24 cellular contexts compared by ENCODE assay signal in the genomic region with DNA sequence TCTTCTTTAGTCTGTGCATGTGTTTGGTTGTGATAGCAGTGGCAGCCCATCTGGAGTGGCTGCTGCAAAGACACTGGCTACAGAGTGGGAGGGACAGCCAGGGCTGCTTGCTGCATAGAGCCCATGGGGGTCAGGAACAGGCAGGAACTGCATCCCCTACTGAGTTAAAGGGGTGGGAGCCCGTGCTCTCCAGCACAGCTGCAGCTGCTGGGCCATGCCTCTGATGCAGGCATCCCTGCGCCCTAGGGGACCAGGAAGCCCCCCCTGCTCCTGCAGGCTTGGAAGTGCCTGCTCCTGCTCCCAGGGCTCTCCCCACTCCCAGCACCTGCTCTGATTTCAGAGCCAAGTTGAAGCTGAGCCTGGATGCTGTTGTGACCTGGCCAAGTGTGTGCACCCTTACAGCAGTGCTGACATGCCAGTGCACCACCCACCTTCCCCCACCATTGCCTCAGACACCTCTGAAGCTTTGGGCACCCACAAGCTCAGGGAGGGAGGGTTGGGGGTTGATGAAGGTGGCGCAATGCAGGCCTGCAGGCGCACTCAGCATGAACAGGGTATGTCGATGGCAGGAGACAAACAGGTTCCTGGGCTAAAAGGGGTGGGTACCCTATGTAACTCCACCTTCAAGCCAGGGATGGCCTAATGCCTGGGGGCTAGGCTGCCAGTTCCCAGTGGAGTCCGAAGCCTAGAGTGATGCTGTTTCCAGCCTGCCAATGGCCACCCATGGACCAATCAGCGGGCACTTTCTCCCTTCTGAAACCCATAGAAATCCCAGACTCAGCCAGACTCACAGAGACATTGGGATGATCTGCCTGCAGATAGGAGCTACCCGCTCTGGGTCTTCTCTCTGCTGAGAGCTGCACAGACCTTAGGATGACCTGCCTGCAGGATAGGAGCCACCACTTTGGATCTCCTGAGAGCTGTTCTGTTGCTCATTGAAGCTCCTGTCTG.
DNase-seq lines count a peak whose midpoint lies in the region; ATAC-seq and TF ChIP-seq lines count a peak whose summit lies in the region.
"Had no signal": no experiment of that assay in that cellular context is flagged by ENCODE, and none has a peak within 500 bp of the region (broad histone marks: within the 10 kb centered on the region; RNA-seq: fewer than 3 reads in every experiment).

No MANE protein-coding gene starts in this region.

- H3K36me3 ChIP-seq in SJCRH30 (no peaks in the 10 kb centered on the region), lower lobe of right lung (no peaks in the 10 kb centered on the region), upper lobe of left lung (no peaks in the 10 kb centered on the region)
- H3K36me3 ChIP-seq: heart left ventricle, ovary, right lobe of liver, stomach, tibial artery had no signal

- intact Hi-C loops in Right ventricle myocardium superior (cut with DNase I) (no loop called here), left cardiac atrium (cut with DNase I) (no loop called here), lower lobe of right lung (cut with DNase I) (no loop called here)

- TF ChIP-seq CTCF in lower lobe of right lung (IDR thresholded peaks at IDR 0.05) (no peak), upper lobe of left lung (IDR thresholded peaks at IDR 0.05) (no peak)

- no peak for TF ChIP-seq POLR2A in upper lobe of left lung (IDR thresholded peaks at IDR 0.05)

- H3K27ac ChIP-seq in SJCRH30 (no peak overlapping the region), lower lobe of right lung (no peak overlapping the region), upper lobe of left lung (no peak overlapping the region)
- H3K27ac ChIP-seq: heart left ventricle, ovary, right lobe of liver, stomach, tibial artery had no signal

- 51 to 57% methylated on average over 4 to 8 of the region's 8 CpGs for WGBS in upper lobe of left lung, 2 donors

- H3K4me3 ChIP-seq in SJCRH30, result no peak overlapping the region
- no peak overlapping the region for H3K4me3 ChIP-seq in lower lobe of right lung
- no peak overlapping the region for H3K4me3 ChIP-seq in upper lobe of left lung
- H3K4me3 ChIP-seq: heart left ventricle, ovary, right lobe of liver, stomach, tibial artery had no signal

- TF ChIP-seq EP300 in upper lobe of left lung (IDR thresholded peaks at IDR 0.05), result no peak

- H3K4me1 ChIP-seq in SJCRH30 (no peaks in the 10 kb centered on the region), lower lobe of right lung (no peaks in the 10 kb centered on the region), upper lobe of left lung (no peaks in the 10 kb centered on the region)
- H3K4me1 ChIP-seq: heart left ventricle, right lobe of liver, stomach had no signal

- ATAC-seq in Right ventricle myocardium superior (ENCODE audit: poor library complexity) (peak; percentile 62), left cardiac atrium (no peak), lower lobe of right lung (peak; percentile 18 to 21), upper lobe of left lung (ENCODE audit: low FRiP score in 2 of 2) (peak; percentile 31 to 53), HG02884 (IDR thresholded peaks at IDR 0.05; ENCODE audit: unreplicated experiment) (no peak), GM21515 (IDR thresholded peaks at IDR 0.05; ENCODE audit: unreplicated experiment) (no peak)
- ATAC-seq: activated CD4-positive, alpha-beta T cell treated with anti-CD3 and anti-CD28 coated beads for 36 hours; HCT116 had no signal

- H3K27me3 ChIP-seq in SJCRH30 (no peaks in the 10 kb centered on the region), lower lobe of right lung (ENCODE audit: low read depth) (no peaks in the 10 kb centered on the region), upper lobe of left lung (no peaks in the 10 kb centered on the region)
- H3K27me3 ChIP-seq: heart left ventricle, ovary, right lobe of liver, stomach, tibial artery had no signal

- H3K9me3 ChIP-seq in SJCRH30 (replicated peaks), result no peaks in the 10 kb centered on the region
- no peaks in the 10 kb centered on the region for H3K9me3 ChIP-seq in lower lobe of right lung
- no peaks in the 10 kb centered on the region for H3K9me3 ChIP-seq in upper lobe of left lung
- H3K9me3 ChIP-seq: heart left ventricle, ovary, right lobe of liver, tibial artery had no signal

- DNase-seq in Right ventricle myocardium superior, result no peak
- no peak for DNase-seq in left cardiac atrium
- DNase-seq in SJCRH30, result peak; percentile 42 to 44
- no peak for DNase-seq in lower lobe of right lung
- peak in 1 of 2 donors; percentile 36 for DNase-seq in upper lobe of left lung
- no peak for DNase-seq in NCI-H2227 treated with DMSO at 0.1 percent for 48 hours (lab: John Stamatoyannopoulos, UW)
- DNase-seq: activated CD4-positive, alpha-beta T cell treated with anti-CD3 and anti-CD28 coated beads for 36 hours; activated T-cell treated with anti-CD3 and anti-CD28 coated beads, Interleukin-2, amount 50 U/mL, for 1 hour; CD4-positive, CD25-positive, alpha-beta regulatory T cell; effector CD4-positive, alpha-beta T cell; EL; naive B cell; NCI-H1694; NCI-H2171 treated with DMSO at 0.1 percent for 48 hours; NCI-H748 treated with DMSO at 0.1 percent for 48 hours; OCI-M1; ovary; right lobe of liver; stomach; tibial artery had no signal

Comparison
In these comparisons a context has a peak if more than half of its experiments do, and no peak if none do; other contexts are left out.
1. ATAC-seq: peak in Right ventricle myocardium superior (single experiment), lower lobe of right lung (2 of 2) and upper lobe of left lung (2 of 2); none in left cardiac atrium (0 of 2), HG02884 (single experiment) and GM21515 (single experiment).
2. DNase-seq: peak in SJCRH30 (2 of 2); none in Right ventricle myocardium superior (single experiment), left cardiac atrium (single experiment), lower lobe of right lung (single experiment) and NCI-H2227 treated with DMSO at 0.1 percent for 48 hours (single experiment).